13 cellular contexts compared by ENCODE assay signal in genomic region chr17:75129576-75129975, GRCh38. TPM values are rescaled to one million over a fixed set of nuclear protein-coding genes. Genes with fewer than 3 reads are reported as not detected.
DNase-seq lines count a peak whose midpoint lies in the region; ATAC-seq and TF ChIP-seq lines count a peak whose summit lies in the region.
"Had no signal": no experiment of that assay in that cellular context is flagged by ENCODE, and none has a peak within 500 bp of the region (broad histone marks: within the 10 kb centered on the region; RNA-seq: fewer than 3 reads in every experiment).

No MANE protein-coding gene starts in this region.

- no peak overlapping the region for H3K4ac ChIP-seq in H9 (ENCODE audit: low read depth, low read length)

- peaks cover 4% of the 10 kb centered on the region for H4K20me1 ChIP-seq in H9 (ENCODE audit: control insufficient read depth, insufficient read depth, insufficient read length)

- intact Hi-C loops in CD4-positive, alpha-beta T cell (cut with DNase I, micrococcal nuclease) = no loop called here
- intact Hi-C loops in activated T-helper 1 cell treated with anti-CD3 and anti-CD28 coated beads, Interleukin-12 subunit alpha, Interleukin-12 subunit beta, Interleukin-2, Interleukin-4 antibody, amounts not matched to agents 30 ng/mL and 10 ng/mL and 1 ng/mL, durations not matched to agents 14 hours and 24 hours and 36 hours (cut with micrococcal nuclease) = no loop called here
- intact Hi-C loops in natural killer cell (cut with micrococcal nuclease) = no loop called here

- H3K79me1 ChIP-seq in H9 (ENCODE audit: insufficient read depth, low read depth, low read length, poor library complexity, severe bottlenecking) = no peaks in the 10 kb centered on the region

- H2BK15ac ChIP-seq in H9 (ENCODE audit: low read depth, low read length) = no peak overlapping the region

- no peak overlapping the region for H3K4me2 ChIP-seq in H9 (ENCODE audit: insufficient read depth, insufficient read length, low read length)

- H3K4me1 Mint-ChIP-seq in CD4-positive, alpha-beta T cell (ENCODE audit: low read depth) = peaks cover 23% of the 10 kb centered on the region
- peaks cover 12 to 17% of the 10 kb centered on the region in 2 experiments for H3K4me1 Mint-ChIP-seq in H9
- H3K4me1 Mint-ChIP-seq in activated T-helper 1 cell treated with anti-CD3 and anti-CD28 coated beads, Interleukin-12 subunit alpha, Interleukin-12 subunit beta, Interleukin-2, Interleukin-4 antibody, amounts not matched to agents 30 ng/mL and 10 ng/mL and 1 ng/mL, durations not matched to agents 14 hours and 24 hours and 36 hours (ENCODE audit: low read depth) = peaks cover 30% of the 10 kb centered on the region
- peaks cover 23 to 32% of the 10 kb centered on the region in 2 donors for H3K4me1 Mint-ChIP-seq in natural killer cell
- peaks cover 29 to 49% of the 10 kb centered on the region in 2 donors for H3K4me1 Mint-ChIP-seq in stimulated activated naive B cell treated with anti-CD40 and anti-IgM and Interleukin-4, amounts not matched to agents 10 μg/mL and 1 μg/mL and 100 μg/mL, for 72 hours

- H2AFZ ChIP-seq in H9 (ENCODE audit: low read length) = no peak overlapping the region

- H2BK120ac ChIP-seq in H9 (ENCODE audit: low read depth, low read length, poor library complexity, severe bottlenecking) = no peak overlapping the region

- CTCF ChIA-PET in CD4-positive, alpha-beta T cell (lab: Charles Lee) = interaction anchor here (7.4 kb wide), 1 partner anchor 14 kb away, joined by 97 read pairs; no protein-coding TSS in a partner anchor

- no peak overlapping the region for H3K27ac ChIP-seq in CD4-positive, alpha-beta T cell (ENCODE audit: low read depth, low read length)
- H3K27ac ChIP-seq in H9 (ENCODE audit: insufficient read length, low read depth, low read length) = no peak overlapping the region

- no peak overlapping the region for H3K14ac ChIP-seq in H9 (ENCODE audit: insufficient read depth, low read length)

- H3K9me3 Mint-ChIP-seq in CD4-positive, alpha-beta T cell = no peaks in the 10 kb centered on the region
- H3K9me3 Mint-ChIP-seq in H9 (no peaks in the 10 kb centered on the region), natural killer cell (no peaks in the 10 kb centered on the region)
- no peaks in the 10 kb centered on the region for H3K9me3 Mint-ChIP-seq in activated T-helper 1 cell treated with anti-CD3 and anti-CD28 coated beads, Interleukin-12 subunit alpha, Interleukin-12 subunit beta, Interleukin-2, Interleukin-4 antibody, amounts not matched to agents 30 ng/mL and 10 ng/mL and 1 ng/mL, durations not matched to agents 14 hours and 24 hours and 36 hours
- no peaks in the 10 kb centered on the region for H3K9me3 Mint-ChIP-seq in stimulated activated naive B cell treated with anti-CD40 and anti-IgM and Interleukin-4, amounts not matched to agents 10 μg/mL and 1 μg/mL and 100 μg/mL, for 72 hours

- WGBS in H9 (ENCODE audit: extremely low coverage, insufficient read length, low lambda C conversion rate) = no CpG with 5 or more reads among the region's 9 CpGs

- H3T11ph ChIP-seq in H9 (ENCODE audit: low read length) = no peak overlapping the region

- no peak for DNase-seq in CD4-positive, alpha-beta T cell
- DNase-seq in H9 = no peak
- DNase-seq in activated T-helper 1 cell treated with anti-CD3 and anti-CD28 coated beads, Interleukin-12 subunit alpha, Interleukin-12 subunit beta, Interleukin-2, Interleukin-4 antibody, amounts not matched to agents 30 ng/mL and 10 ng/mL and 1 ng/mL, durations not matched to agents 14 hours and 24 hours and 36 hours (ENCODE audit: low spot score) = no peak
- no peak for DNase-seq in natural killer cell
- DNase-seq in hippocampal formation (lab: John Stamatoyannopoulos, UW) = no peak
- DNase-seq in stimulated activated naive B cell treated with anti-CD40 and anti-IgM and Interleukin-4, amounts not matched to agents 10 μg/mL and 1 μg/mL and 100 μg/mL, for 72 hours = no peak
- DNase-seq: activated CD4-positive, CD25-positive, alpha-beta regulatory T cell treated with anti-CD3 and anti-CD28 coated beads, Interleukin-2, amount 50 U/mL, for 72 hours; activated naive CD4-positive, alpha-beta T cell treated with Interleukin-2 at 50 U/mL for 16 hours; COR-L47 had no signal

- no peak overlapping the region for H2BK5ac ChIP-seq in H9 (ENCODE audit: insufficient read length, low read length)

- no peak overlapping the region for H3K56ac ChIP-seq in H9 (ENCODE audit: insufficient read length, low read depth, low read length)

- H4K5ac ChIP-seq in H9 (ENCODE audit: insufficient read length, low read depth, low read length) = no peak overlapping the region

- ATAC-seq in CD4-positive, alpha-beta T cell (ENCODE audit: poor library complexity) = no peak
- ATAC-seq in natural killer cell = no peak
- ATAC-seq in GM19455 (IDR thresholded peaks at IDR 0.05; ENCODE audit: unreplicated experiment) = no peak
- no peak for ATAC-seq in HG03378 (IDR thresholded peaks at IDR 0.05; ENCODE audit: unreplicated experiment)
- ATAC-seq in stimulated activated naive B cell treated with anti-CD40 and anti-IgM and Interleukin-4, amounts not matched to agents 10 μg/mL and 1 μg/mL and 100 μg/mL, for 72 hours (replicated peaks) = no peak

- no peaks in the 10 kb centered on the region for H3K79me2 ChIP-seq in H9 (ENCODE audit: insufficient read depth, low read length)

- H3K27me3 Mint-ChIP-seq in CD4-positive, alpha-beta T cell = no peaks in the 10 kb centered on the region
- H3K27me3 Mint-ChIP-seq in H9 (ENCODE audit: low read depth) (no peaks in the 10 kb centered on the region; the same call in 1 of the 2 replicates), natural killer cell (ENCODE audit: low read depth in 2 of 2) (no peaks in the 10 kb centered on the region)
- no peaks in the 10 kb centered on the region for H3K27me3 Mint-ChIP-seq in activated T-helper 1 cell treated with anti-CD3 and anti-CD28 coated beads, Interleukin-12 subunit alpha, Interleukin-12 subunit beta, Interleukin-2, Interleukin-4 antibody, amounts not matched to agents 30 ng/mL and 10 ng/mL and 1 ng/mL, durations not matched to agents 14 hours and 24 hours and 36 hours (ENCODE audit: insufficient read depth)
- H3K27me3 Mint-ChIP-seq in stimulated activated naive B cell treated with anti-CD40 and anti-IgM and Interleukin-4, amounts not matched to agents 10 μg/mL and 1 μg/mL and 100 μg/mL, for 72 hours = no peaks in the 10 kb centered on the region

- H4K8ac ChIP-seq in H9 (replicated peaks; ENCODE audit: insufficient read length, low read depth, low read length) = peak overlapping the region; percentile 4

- H2AK5ac ChIP-seq in H9 (ENCODE audit: insufficient read length, low read length) = no peak overlapping the region

- no peak for TF ChIP-seq CTCF in CD4-positive, alpha-beta T cell (IDR thresholded peaks at IDR 0.05)
- TF ChIP-seq CTCF in H9 (conservative IDR thresholded peaks at IDR 0.05) (no peak), natural killer cell (IDR thresholded peaks at IDR 0.05) (no peak)

- H3K36me3 Mint-ChIP-seq in CD4-positive, alpha-beta T cell (ENCODE audit: low read depth) = peaks cover 6% of the 10 kb centered on the region
- H3K36me3 Mint-ChIP-seq in H9 (ENCODE audit: insufficient read depth in 1 of 3, low read depth in 3 of 3) (peaks cover 6 to 20% (median 17%) of the 10 kb centered on the region in 3 experiments), natural killer cell (no peaks in the 10 kb centered on the region)
- peaks cover 14% of the 10 kb centered on the region for H3K36me3 Mint-ChIP-seq in activated T-helper 1 cell treated with anti-CD3 and anti-CD28 coated beads, Interleukin-12 subunit alpha, Interleukin-12 subunit beta, Interleukin-2, Interleukin-4 antibody, amounts not matched to agents 30 ng/mL and 10 ng/mL and 1 ng/mL, durations not matched to agents 14 hours and 24 hours and 36 hours (ENCODE audit: low read depth)
- peaks cover 22 to 30% of the 10 kb centered on the region in 2 donors for H3K36me3 Mint-ChIP-seq in stimulated activated naive B cell treated with anti-CD40 and anti-IgM and Interleukin-4, amounts not matched to agents 10 μg/mL and 1 μg/mL and 100 μg/mL, for 72 hours

- H3K9me3 ChIP-seq in CD4-positive, alpha-beta T cell (ENCODE audit: control insufficient read depth, low read length) = no peaks in the 10 kb centered on the region
- no peaks in the 10 kb centered on the region for H3K9me3 ChIP-seq in H9 (ENCODE audit: control insufficient read depth, low read depth, low read length)
- H3K9me3 ChIP-seq: HAP-1 had no signal

- POLR2A ChIA-PET in CD4-positive, alpha-beta T cell (lab: Charles Lee) = interaction anchor here (0.7 kb wide), 1 partner anchor 16 kb away, joined by 4 read pairs; no protein-coding TSS in a partner anchor

- no peak overlapping the region for H2BK12ac ChIP-seq in H9 (ENCODE audit: insufficient read length, low read depth, low read length)

- no peak overlapping the region for H3K9ac ChIP-seq in H9 (ENCODE audit: extremely low read depth, insufficient read length, low read length)

- H3K27me3 ChIP-seq in CD4-positive, alpha-beta T cell (ENCODE audit: control insufficient read depth, insufficient read depth, low read length) = no peaks in the 10 kb centered on the region
- no peaks in the 10 kb centered on the region for H3K27me3 ChIP-seq in H9 (ENCODE audit: insufficient read depth, low read length)

- no peak overlapping the region for H3K23ac ChIP-seq in H9 (ENCODE audit: insufficient read length, low read depth, low read length)

- H3K27ac Mint-ChIP-seq in CD4-positive, alpha-beta T cell = peak overlapping the region; percentile 12
- H3K27ac Mint-ChIP-seq in H9 (peak overlapping the region in 1 of 3 experiments; percentile 44; a peak in 1 of 7 replicates), natural killer cell (peak overlapping the region; percentile 53 to 59)
- H3K27ac Mint-ChIP-seq in activated T-helper 1 cell treated with anti-CD3 and anti-CD28 coated beads, Interleukin-12 subunit alpha, Interleukin-12 subunit beta, Interleukin-2, Interleukin-4 antibody, amounts not matched to agents 30 ng/mL and 10 ng/mL and 1 ng/mL, durations not matched to agents 14 hours and 24 hours and 36 hours = peak overlapping the region; percentile 18
- no peak overlapping the region for H3K27ac Mint-ChIP-seq in stimulated activated naive B cell treated with anti-CD40 and anti-IgM and Interleukin-4, amounts not matched to agents 10 μg/mL and 1 μg/mL and 100 μg/mL, for 72 hours

- H3K23me2 ChIP-seq in H9 (ENCODE audit: insufficient read length, low read depth, low read length, poor library complexity, severe bottlenecking) = peaks cover 8% of the 10 kb centered on the region

- H2BK20ac ChIP-seq in H9 (ENCODE audit: low read depth, low read length, poor library complexity, severe bottlenecking) = no peak overlapping the region

- peak overlapping the region; percentile 71 for H3K4me3 Mint-ChIP-seq in CD4-positive, alpha-beta T cell
- H3K4me3 Mint-ChIP-seq in H9 (peak overlapping the region; percentile 14 to 64; a peak in 4 of 5 replicates), natural killer cell (peak overlapping the region; percentile 89)
- H3K4me3 Mint-ChIP-seq in activated T-helper 1 cell treated with anti-CD3 and anti-CD28 coated beads, Interleukin-12 subunit alpha, Interleukin-12 subunit beta, Interleukin-2, Interleukin-4 antibody, amounts not matched to agents 30 ng/mL and 10 ng/mL and 1 ng/mL, durations not matched to agents 14 hours and 24 hours and 36 hours = peak overlapping the region; percentile 63
- peak overlapping the region in 1 of 2 donors; percentile 36 for H3K4me3 Mint-ChIP-seq in stimulated activated naive B cell treated with anti-CD40 and anti-IgM and Interleukin-4, amounts not matched to agents 10 μg/mL and 1 μg/mL and 100 μg/mL, for 72 hours

- no peak overlapping the region for H3K18ac ChIP-seq in H9 (ENCODE audit: insufficient read length, low read depth, low read length)

- no peak overlapping the region for H4K91ac ChIP-seq in H9 (ENCODE audit: insufficient read length, low read depth, low read length)

- no peaks in the 10 kb centered on the region for H3K4me1 ChIP-seq in H9 (ENCODE audit: insufficient read depth, low read length)

RNA-seq across cellular contexts. Expression of gene NT5C, which starts 2.0 kb away (rescaled TPM):
- 10 to 100 TPM; 14.1 to 16.1 TPM for total RNA-seq in CD4-positive, alpha-beta T cell
- total RNA-seq in H9 (2021) = 76.2 and 77.7 TPM in 2 replicates
- total RNA-seq in activated T-helper 1 cell treated with anti-CD3 and anti-CD28 coated beads, Interleukin-12 subunit alpha, Interleukin-12 subunit beta, Interleukin-2, Interleukin-4 antibody, amounts not matched to agents 30 ng/mL and 10 ng/mL and 1 ng/mL, durations not matched to agents 14 hours and 24 hours and 36 hours = 80.0 and 80.1 TPM in 2 replicates
- 10 to 100 TPM; 58.1 to 67.4 (median 61.2) TPM for total RNA-seq in natural killer cell

RNA-seq across cellular contexts. Expression of gene ARMC7, which starts 19.8 kb away (rescaled TPM):
- 1 to 10 TPM; 4.1 to 4.8 TPM for total RNA-seq in CD4-positive, alpha-beta T cell
- 22.4 and 22.8 TPM in 2 replicates for total RNA-seq in H9 (2021)
- total RNA-seq in activated T-helper 1 cell treated with anti-CD3 and anti-CD28 coated beads, Interleukin-12 subunit alpha, Interleukin-12 subunit beta, Interleukin-2, Interleukin-4 antibody, amounts not matched to agents 30 ng/mL and 10 ng/mL and 1 ng/mL, durations not matched to agents 14 hours and 24 hours and 36 hours = 11.6 and 13.0 TPM in 2 replicates
- 10 to 100 TPM in 2 of 3 donors, 1 to 10 TPM in 1; 9.3 to 18.6 (median 11.3) TPM for total RNA-seq in natural killer cell

RNA-seq across cellular contexts. Expression of gene JPT1, which starts 24.7 kb away (rescaled TPM):
- total RNA-seq in CD4-positive, alpha-beta T cell = 10 to 100 TPM; 21.3 to 25.5 TPM
- total RNA-seq in H9 (2021) (265 and 275 TPM in 2 replicates), natural killer cell (10 to 100 TPM; 45.0 to 54.8 (median 50.5) TPM)
- total RNA-seq in activated T-helper 1 cell treated with anti-CD3 and anti-CD28 coated beads, Interleukin-12 subunit alpha, Interleukin-12 subunit beta, Interleukin-2, Interleukin-4 antibody, amounts not matched to agents 30 ng/mL and 10 ng/mL and 1 ng/mL, durations not matched to agents 14 hours and 24 hours and 36 hours = 271 and 299 TPM in 2 replicates

RNA-seq across cellular contexts. Expression of gene SLC16A5, which starts 41.8 kb away (rescaled TPM):
- 10 to 100 TPM in 1 of 2 experiments, 1 to 10 TPM in 1; 9.2 to 11.0 TPM for total RNA-seq in CD4-positive, alpha-beta T cell
- total RNA-seq in H9 (2021) = 17.0 and 17.1 TPM in 2 replicates
- total RNA-seq in activated T-helper 1 cell treated with anti-CD3 and anti-CD28 coated beads, Interleukin-12 subunit alpha, Interleukin-12 subunit beta, Interleukin-2, Interleukin-4 antibody, amounts not matched to agents 30 ng/mL and 10 ng/mL and 1 ng/mL, durations not matched to agents 14 hours and 24 hours and 36 hours = 5.5 and 7.2 TPM in 2 replicates
- 10 to 100 TPM in 1 of 3 donors, 1 to 10 TPM in 2; 6.3 to 11.2 (median 10.0) TPM for total RNA-seq in natural killer cell
- total RNA-seq: HT1080 had no signal

RNA-seq across cellular contexts. Expression of gene SUMO2, which starts 53.2 kb away (rescaled TPM):
- 100 to 1,000 TPM; 207 to 228 TPM for total RNA-seq in CD4-positive, alpha-beta T cell
- 813 and 824 TPM in 2 replicates for total RNA-seq in H9 (2021)
- total RNA-seq in activated T-helper 1 cell treated with anti-CD3 and anti-CD28 coated beads, Interleukin-12 subunit alpha, Interleukin-12 subunit beta, Interleukin-2, Interleukin-4 antibody, amounts not matched to agents 30 ng/mL and 10 ng/mL and 1 ng/mL, durations not matched to agents 14 hours and 24 hours and 36 hours = 649 and 656 TPM in 2 replicates
- 100 to 1,000 TPM; 240 to 294 (median 250) TPM for total RNA-seq in natural killer cell
